33 cellular contexts compared by ENCODE assay signal in the genomic region with DNA sequence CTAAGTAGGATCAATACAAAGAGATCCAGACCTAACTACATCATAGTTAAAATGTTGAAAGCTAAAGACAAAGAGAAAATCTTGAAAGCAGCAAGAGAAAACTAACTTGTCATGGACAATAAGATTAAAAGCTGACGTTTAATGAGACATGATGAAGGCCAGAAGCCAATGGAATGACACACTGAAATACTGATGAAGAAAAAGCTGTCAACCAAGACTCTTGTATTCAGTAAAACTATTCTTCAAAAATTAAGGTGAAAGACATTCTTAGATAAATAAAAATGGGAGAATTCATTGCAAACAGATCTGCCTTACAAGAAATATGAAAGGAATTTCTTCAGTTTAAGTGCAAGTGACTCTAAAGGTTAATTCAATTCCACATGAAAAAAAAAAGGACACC.
DNase-seq lines count a peak whose midpoint lies in the region; ATAC-seq, FAIRE-seq and TF ChIP-seq lines count a peak whose summit lies in the region.
"Had no signal": no experiment of that assay in that cellular context is flagged by ENCODE, and none has a peak within 500 bp of the region (broad histone marks: within the 10 kb centered on the region; RNA-seq: fewer than 3 reads in every experiment).

No MANE protein-coding gene starts in this region.

- H4K20me1 ChIP-seq in SK-N-SH (ENCODE audit: insufficient read depth): 0 out of 2 replicates have a peak, but pooled peaks cover 3% of the 10 kb centered on the region
- H4K20me1 ChIP-seq in GM12878 (ENCODE audit: control insufficient read depth, insufficient read depth): no peaks in the 10 kb centered on the region
- H4K20me1 ChIP-seq: BLaER1; BLaER1 treated with 17β-estradiol and CSF1 and Interleukin-3, amounts not matched to agents 10 nM and 100 nM had no signal

- TF ChIP-seq CTCF in SK-N-SH (IDR thresholded peaks at IDR 0.05): no peak
- TF ChIP-seq CTCF in HEK293 (tag by site-specific recombination; IDR thresholded peaks at IDR 0.05): no peak
- no peak for TF ChIP-seq CTCF in GM12878 (IDR thresholded peaks at IDR 0.05 in 2 of 3, conservative IDR thresholded peaks at IDR 0.05 in 1 of 3; ENCODE audit: control insufficient read depth in 2 of 3, extremely low read depth in 1 of 3, insufficient read depth in 1 of 3, low read depth in 3 of 3, low read length in 3 of 3)

- TF ChIP-seq RAD21 in SK-N-SH (IDR thresholded peaks at IDR 0.05; ENCODE audit: low read length) (no peak), GM12878 (IDR thresholded peaks at IDR 0.05; ENCODE audit: insufficient read depth, low read depth, low read length) (no peak)

- H3K36me3 ChIP-seq in SK-N-SH (replicated peaks in 1 of 2; ENCODE audit: control insufficient read depth in 1 of 2, insufficient read depth in 2 of 2, low read length in 1 of 2) (no peaks in the 10 kb centered on the region), HEK293 (ENCODE audit: control insufficient read depth in 2 of 2, insufficient read depth in 1 of 2, low read length in 2 of 2) (no peaks in the 10 kb centered on the region), GM12878 (ENCODE audit: control insufficient read depth in 2 of 2, insufficient read depth in 2 of 2, low read length in 1 of 2) (no peaks in the 10 kb centered on the region)
- H3K36me3 ChIP-seq: BE2C; BLaER1; BLaER1 treated with 17β-estradiol and CSF1 and Interleukin-3, amounts not matched to agents 10 nM and 100 nM had no signal

- H3K27ac ChIP-seq in SK-N-SH (ENCODE audit: low read depth in 2 of 2, low read length in 1 of 2) (no peak overlapping the region), HEK293 (ENCODE audit: extremely low read depth, low read depth, low read length) (no peak overlapping the region), GM12878 (ENCODE audit: control insufficient read depth, insufficient read depth) (no peak overlapping the region)
- H3K27ac ChIP-seq: 22Rv1; A549; BLaER1; BLaER1 treated with 17β-estradiol and CSF1 and Interleukin-3, amounts not matched to agents 10 nM and 100 nM; C4-2B had no signal

- H2AFZ ChIP-seq in SK-N-SH (ENCODE audit: low read depth): no peak overlapping the region
- no peak overlapping the region for H2AFZ ChIP-seq in GM12878 (ENCODE audit: control insufficient read depth, low read depth, low read length)

- no peak overlapping the region for H3K4me3 ChIP-seq in SK-N-SH (ENCODE audit: low read depth in 2 of 2, low read length in 1 of 2)
- H3K4me3 ChIP-seq in HEK293 (ENCODE audit: low read depth, low read length): no peak overlapping the region
- H3K4me3 ChIP-seq in GM12878: no peak overlapping the region
- H3K4me3 ChIP-seq: A549; BLaER1; BLaER1 treated with 17β-estradiol and CSF1 and Interleukin-3, amounts not matched to agents 10 nM and 100 nM had no signal

- CTCF ChIA-PET in SK-N-SH (lab: Yijun Ruan, JAX): no interaction called here
- CTCF ChIA-PET in HEK293 (lab: Yijun Ruan, JAX): interaction anchor here (0.6 to 0.7 kb wide), 2 partner anchors 91 to 1547 kb away, joined by 3 read pairs; no protein-coding TSS in a partner anchor
- CTCF ChIA-PET in GM12878 (lab: Yijun Ruan, JAX): no interaction called here

- H3K9me3 ChIP-seq in SK-N-SH (no peaks in the 10 kb centered on the region), HEK293 (ENCODE audit: control insufficient read depth, insufficient read depth, low read depth, low read length) (no peaks in the 10 kb centered on the region; the same call in 1 of the 2 replicates), GM12878 (replicated peaks; ENCODE audit: control insufficient read depth, insufficient read depth, low read length) (no peaks in the 10 kb centered on the region)
- H3K9me3 ChIP-seq: A549, BE2C, BLaER1, Caco-2 had no signal

- no peak for ATAC-seq in SK-N-SH treated with all-trans-retinoic acid at 6 μM for 48 hours
- no peak for ATAC-seq in GM12878
- ATAC-seq: A549; CD8-positive, alpha-beta T cell had no signal

- RAD21 ChIA-PET in GM12878 (lab: Charles Lee; ENCODE audit: unreplicated experiment): no interaction called here

- no peaks in the 10 kb centered on the region for H3K9me2 ChIP-seq in SK-N-SH

- no peak for TF ChIP-seq POLR2A in GM12878 (IDR thresholded peaks at IDR 0.05; ENCODE audit: low read depth, low read length)

- POLR2A ChIA-PET in SK-N-SH (lab: Yijun Ruan, JAX) (no interaction called here), HEK293 (lab: Yijun Ruan, JAX) (no interaction called here), GM12878 (lab: Charles Lee) (no interaction called here)

- TF ChIP-seq EP300 in SK-N-SH (IDR thresholded peaks at IDR 0.05; ENCODE audit: borderline replicate concordance in 1 of 2, low read depth in 1 of 2, low read length in 1 of 2) (no peak), GM12878 (IDR thresholded peaks at IDR 0.05; ENCODE audit: borderline replicate concordance in 1 of 2, control insufficient read depth in 1 of 2, low read depth in 2 of 2, low read length in 2 of 2) (no peak)

- no peak overlapping the region for H3K4me2 ChIP-seq in SK-N-SH
- no peak overlapping the region for H3K4me2 ChIP-seq in GM12878 (ENCODE audit: control insufficient read depth, insufficient read depth)
- H3K4me2 ChIP-seq: A549; BLaER1; BLaER1 treated with 17β-estradiol and CSF1 and Interleukin-3, amounts not matched to agents 10 nM and 100 nM had no signal

- H3K9ac ChIP-seq in SK-N-SH (no peak overlapping the region), GM12878 (ENCODE audit: control insufficient read depth, insufficient read depth, low read length) (no peak overlapping the region)
- H3K9ac ChIP-seq: BLaER1; BLaER1 treated with 17β-estradiol and CSF1 and Interleukin-3, amounts not matched to agents 10 nM and 100 nM had no signal

- intact Hi-C loops in GM12878 (cut with micrococcal nuclease; ENCODE audit: unreplicated experiment): no loop called here

- no TSS peak for BruUV-seq in GM12878 (replicated peaks; lab: Mats Ljungman, UMichigan)

- H3K27me3 ChIP-seq in SK-N-SH (ENCODE audit: insufficient read depth) (no peaks in the 10 kb centered on the region), GM12878 (replicated peaks in 1 of 2; ENCODE audit: control insufficient read depth in 2 of 2, insufficient read depth in 2 of 2, low read length in 1 of 2) (no peaks in the 10 kb centered on the region)
- H3K27me3 ChIP-seq: BE2C; BLaER1; BLaER1 treated with 17β-estradiol and CSF1 and Interleukin-3, amounts not matched to agents 10 nM and 100 nM had no signal

- peak; percentile 18 for FAIRE-seq in GM12878 (lab: Jason Lieb, UNC)
- FAIRE-seq: A204.1, A549, D721Med had no signal

- SMC1A ChIA-PET in GM12878 (lab: Charles Lee; ENCODE audit: uncharacterized antibody, unreplicated experiment): interaction anchor here (1.1 kb wide), 1 partner anchor 52 kb away, joined by 3 read pairs; no protein-coding TSS in a partner anchor

- H3K4me1 ChIP-seq in SK-N-SH (ENCODE audit: control insufficient read depth in 1 of 2, insufficient read depth in 2 of 2, low read depth in 1 of 2, low read length in 1 of 2): peaks cover 0 to 9% of the 10 kb centered on the region in 2 experiments; a peak in 2 of 4 replicates
- H3K4me1 ChIP-seq in HEK293 (ENCODE audit: control insufficient read depth, insufficient read depth, low read length): peaks cover 3% of the 10 kb centered on the region; the same call in 1 of the 2 replicates
- H3K4me1 ChIP-seq in GM12878 (ENCODE audit: control insufficient read depth, insufficient read depth, low read length): peaks cover 4% of the 10 kb centered on the region; the same call in 1 of the 2 replicates
- H3K4me1 ChIP-seq: A549, BE2C, Caco-2 had no signal

- no peak for DNase-seq in SK-N-SH
- DNase-seq in GM12878 (ENCODE audit: low read depth, low spot score): no peak
- no peak for DNase-seq in DMS 273 (lab: John Stamatoyannopoulos, UW; ENCODE audit: unreplicated experiment)
- no peak for DNase-seq in HuH-7 (ENCODE audit: low spot score)
- DNase-seq: 8988T; ACHN; AML-193; BE2C; C1 segment of cervical spinal cord; Caco-2; Calu3; CD4-positive, alpha-beta memory T cell; CD4-positive, alpha-beta T cell; CD4-positive, CD25-positive, alpha-beta regulatory T cell; CD8-positive, alpha-beta memory T cell; CD8-positive, alpha-beta T cell; COR-L47; DMS 273 treated with DMSO at 0.1 percent for 48 hours; DMS153; DMS53; DMS79; DMS79 treated with DMSO at 0.1 percent for 48 hours; DND-41; EL had no signal

- in situ Hi-C loops in GM12878 (cut with MboI): no loop called here

- H3K79me2 ChIP-seq in SK-N-SH (ENCODE audit: insufficient read depth) (no peaks in the 10 kb centered on the region), GM12878 (ENCODE audit: control insufficient read depth, insufficient read depth, low read length) (no peaks in the 10 kb centered on the region)

- WGBS in SK-N-SH (ENCODE audit: low lambda C conversion rate): 20% methylated on average over 1 of the region's 1 CpG
- WGBS in GM12878 (ENCODE audit: insufficient coverage, insufficient replicate concordance, low lambda C conversion rate, missing lambda C conversion rate): 18% methylated on average over 1 of the region's 1 CpG

- no peaks in the 10 kb centered on the region for H3F3A ChIP-seq in SK-N-SH (replicated peaks; ENCODE audit: insufficient read depth)

TF ChIP-seq in SK-N-SH treated with all-trans-retinoic acid at 6 μM for 48 hours, 23 proteins besides CTCF, POLR2A, EP300 and RAD21 (continues in another document):
- peak; percentile 55; the same call in 1 of the 2 replicates for TF ChIP-seq ISL1 (CRISPR knock-in tag; IDR thresholded peaks at IDR 0.05)
- TF ChIP-seq ZNF565 (CRISPR knock-in tag; conservative IDR thresholded peaks at IDR 0.05; ENCODE audit: low read depth): no peak

TF ChIP-seq in HEK293, 187 proteins besides CTCF, POLR2A, EP300 and RAD21:
- TF ChIP-seq ZBTB7A (tag by site-specific recombination; IDR thresholded peaks at IDR 0.05; ENCODE audit: low read depth) (no peak), ZNF664 (tag by site-specific recombination; IDR thresholded peaks at IDR 0.05) (no peak), RBAK (tag by site-specific recombination; IDR thresholded peaks at IDR 0.05) (no peak), SETDB1 (IDR thresholded peaks at IDR 0.05; ENCODE audit: insufficient read length, low read length) (peak; percentile 87), ZNF10 (tag by site-specific recombination; IDR thresholded peaks at IDR 0.05) (no peak), ZNF157 (tag by site-specific recombination; IDR thresholded peaks at IDR 0.05) (no peak)

TF ChIP-seq in GM12878, 131 proteins besides CTCF, POLR2A, EP300 and RAD21 (continues in another document):
- TF ChIP-seq PAX8 (IDR thresholded peaks at IDR 0.05): no peak
